ENCODE assay signal across 8 cellular contexts in the genomic region with DNA sequence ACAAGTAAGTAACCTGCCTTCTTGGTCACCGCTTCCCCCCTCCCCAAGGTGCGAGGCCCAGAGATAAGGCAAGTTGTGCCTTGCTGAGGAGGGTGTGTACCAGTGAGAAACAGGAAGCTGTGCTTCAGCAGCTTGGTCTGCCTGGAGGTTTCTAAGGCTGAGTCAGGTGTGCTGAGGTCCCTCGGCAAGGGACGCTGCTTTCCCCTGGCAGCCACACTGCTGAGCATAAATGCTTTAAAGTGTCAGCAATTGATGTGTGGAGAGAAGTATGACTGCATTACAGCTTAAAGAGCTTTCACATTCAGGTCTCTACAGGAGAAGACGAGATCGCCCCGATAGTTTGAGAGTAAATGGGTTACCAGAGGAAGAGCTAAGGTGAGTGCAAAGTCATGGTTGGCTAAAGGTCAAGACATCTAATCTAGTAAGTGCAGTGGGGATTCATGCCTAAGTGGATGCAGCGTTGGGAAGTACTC.
A peak's percentile ranks its signal among the peaks of the same experiment; 100 is the strongest.
DNase-seq lines count a peak whose midpoint lies in the region; ATAC-seq, FAIRE-seq and TF ChIP-seq lines count a peak whose summit lies in the region.

No MANE protein-coding gene starts in this region.

- CTCF ChIA-PET in activated CD4-positive, alpha-beta memory T cell treated with anti-CD3 and anti-CD28 coated beads for 36 hours (lab: Charles Lee) = interaction anchor here (0.6 to 8.8 kb wide), 5 partner anchors 8 to 15 kb away, joined by 3 to 129 read pairs (median 8); no protein-coding TSS in a partner anchor

- intact Hi-C loops in activated CD4-positive, alpha-beta memory T cell treated with anti-CD3 and anti-CD28 coated beads for 36 hours (cut with micrococcal nuclease) = loop anchor here (1.0 to 2.0 kb wide), 3 partner anchors 8 to 32 kb away; no protein-coding TSS in a partner anchor
- intact Hi-C loops in pancreas (cut with DNase I) = no loop called here

- H3K27ac ChIP-seq in epithelial cell of prostate (peak overlapping the region; percentile 87), pancreas (peak overlapping the region in 3 of 4 donors; percentile 11 to 65 (median 13))

- H3K9me3 Mint-ChIP-seq in activated CD4-positive, alpha-beta memory T cell treated with anti-CD3 and anti-CD28 coated beads for 36 hours = no peaks in the 10 kb centered on the region

- H3K4me3 Mint-ChIP-seq in activated CD4-positive, alpha-beta memory T cell treated with anti-CD3 and anti-CD28 coated beads for 36 hours = peak overlapping the region; percentile 85

- peaks cover 81% of the 10 kb centered on the region for H3K4me1 Mint-ChIP-seq in activated CD4-positive, alpha-beta memory T cell treated with anti-CD3 and anti-CD28 coated beads for 36 hours (ENCODE audit: low read depth)

- H3K27ac Mint-ChIP-seq in activated CD4-positive, alpha-beta memory T cell treated with anti-CD3 and anti-CD28 coated beads for 36 hours = peak overlapping the region; percentile 97

- no peaks in the 10 kb centered on the region for H3K36me3 ChIP-seq in pancreas

- no peaks in the 10 kb centered on the region for H3K27me3 Mint-ChIP-seq in activated CD4-positive, alpha-beta memory T cell treated with anti-CD3 and anti-CD28 coated beads for 36 hours

- 11% methylated on average over 8 of the region's 8 CpGs for WGBS in pancreas, 2 donors

- H3K27me3 ChIP-seq in pancreas = no peaks in the 10 kb centered on the region

- peaks cover 21 to 48% (median 24%) of the 10 kb centered on the region in 3 donors for H3K4me1 ChIP-seq in pancreas

- H3K36me3 Mint-ChIP-seq in activated CD4-positive, alpha-beta memory T cell treated with anti-CD3 and anti-CD28 coated beads for 36 hours = peaks cover 14% of the 10 kb centered on the region

- no peaks in the 10 kb centered on the region for H3K9me3 ChIP-seq in pancreas

- DNase-seq in NCI-H2196 (lab: John Stamatoyannopoulos, UW; ENCODE audit: unreplicated experiment) = peak; percentile 45
- DNase-seq in activated CD4-positive, alpha-beta memory T cell treated with anti-CD3 and anti-CD28 coated beads for 36 hours = peak; percentile 89
- peak; percentile 73 for DNase-seq in epithelial cell of prostate (ENCODE audit: low read depth, low spot score)
- peak in 4 of 6 donors; percentile 29 to 61 (median 40) for DNase-seq in pancreas
- no peak for DNase-seq in D721Med (ENCODE audit: insufficient read length, low spot score)
- DNase-seq in AG08396 (ENCODE audit: low spot score) = no peak

- ATAC-seq in GM18870 (IDR thresholded peaks at IDR 0.05; ENCODE audit: unreplicated experiment) (peak; percentile 99), HG02938 (IDR thresholded peaks at IDR 0.05; ENCODE audit: unreplicated experiment) (peak; percentile 99), pancreas (peak; percentile 84 to 90 (median 90))

- H3K4me3 ChIP-seq in pancreas = peak overlapping the region in 2 of 4 donors; percentile 20 to 21

- TF ChIP-seq CTCF in pancreas (IDR thresholded peaks at IDR 0.05) (no peak), D721Med (IDR thresholded peaks at IDR 0.05; ENCODE audit: insufficient read depth, missing control alignments) (no peak)

- POLR2A ChIA-PET in activated CD4-positive, alpha-beta memory T cell treated with anti-CD3 and anti-CD28 coated beads for 36 hours (lab: Charles Lee) = interaction anchor here (0.6 to 4.1 kb wide), 8 partner anchors 9 to 87 kb away, joined by 3 to 67 read pairs (median 6); partner anchors contain the start of gene LIMS1

- FAIRE-seq in pancreas (lab: Jason Lieb, UNC) (no peak), D721Med (lab: Jason Lieb, UNC) (no peak)

Comparison
In these comparisons a context has a peak if more than half of its experiments do, and no peak if none do; other contexts are left out.
1. DNase-seq: peak in NCI-H2196 (single experiment), activated CD4-positive, alpha-beta memory T cell treated with anti-CD3 and anti-CD28 coated beads for 36 hours (single experiment), epithelial cell of prostate (single experiment) and pancreas (4 of 6); none in D721Med (single experiment) and AG08396 (single experiment).
2. Peak in every context shown above with its lines, with median percentiles within 50 percentile points of each other: ATAC-seq.